Comparison of ENCODE assay signal across 19 cellular contexts in genomic region chr7:105101864-105102263, GRCh38.
DNase-seq lines count a peak whose midpoint lies in the region; ATAC-seq, FAIRE-seq and TF ChIP-seq lines count a peak whose summit lies in the region.
"Had no signal": no experiment of that assay in that cellular context is flagged by ENCODE, and none has a peak within 500 bp of the region (broad histone marks: within the 10 kb centered on the region; RNA-seq: fewer than 3 reads in every experiment).

No MANE protein-coding gene starts in this region.

- H2BK5ac ChIP-seq in H9 (ENCODE audit: insufficient read length, low read length): no peak overlapping the region

- no peaks in the 10 kb centered on the region for H3K9me3 ChIP-seq in GM12878 (replicated peaks; ENCODE audit: control insufficient read depth, insufficient read depth, low read length)
- H3K9me3 ChIP-seq in H9 (ENCODE audit: control insufficient read depth, low read depth, low read length): no peaks in the 10 kb centered on the region
- H3K9me3 ChIP-seq: testis had no signal

- SMC1A ChIA-PET in GM12878 (lab: Charles Lee; ENCODE audit: uncharacterized antibody, unreplicated experiment): interaction anchor here (0.6 to 2.0 kb wide), 10 partner anchors 8 to 383 kb away, joined by 3 to 6 read pairs (median 3); no protein-coding TSS in a partner anchor

- H2AFZ ChIP-seq in GM12878 (ENCODE audit: control insufficient read depth, low read depth, low read length) (no peak overlapping the region), H9 (ENCODE audit: low read length) (no peak overlapping the region)

- H4K8ac ChIP-seq in H9 (replicated peaks; ENCODE audit: insufficient read length, low read depth, low read length): no peak overlapping the region

- 0 out of 2 replicates have a peak overlapping the region, but pooled peaks have one; percentile 1 for H3K4me2 ChIP-seq in GM12878 (ENCODE audit: control insufficient read depth, insufficient read depth)
- no peak overlapping the region for H3K4me2 ChIP-seq in H9 (ENCODE audit: insufficient read depth, insufficient read length, low read length)

- no peaks in the 10 kb centered on the region for H3K79me1 ChIP-seq in H9 (ENCODE audit: insufficient read depth, low read depth, low read length, poor library complexity, severe bottlenecking)

- TF ChIP-seq EP300 in GM12878 (IDR thresholded peaks at IDR 0.05; ENCODE audit: borderline replicate concordance in 1 of 2, control insufficient read depth in 1 of 2, low read depth in 2 of 2, low read length in 2 of 2): no peak

- no peak overlapping the region for H2BK12ac ChIP-seq in H9 (ENCODE audit: insufficient read length, low read depth, low read length)

- H2BK20ac ChIP-seq in H9 (ENCODE audit: low read depth, low read length, poor library complexity, severe bottlenecking): no peak overlapping the region

- H4K20me1 ChIP-seq in GM12878 (ENCODE audit: control insufficient read depth, insufficient read depth) (no peaks in the 10 kb centered on the region), H9 (ENCODE audit: control insufficient read depth, insufficient read depth, insufficient read length) (no peaks in the 10 kb centered on the region)

- H3K79me2 ChIP-seq in GM12878 (ENCODE audit: control insufficient read depth, insufficient read depth, low read length): no peaks in the 10 kb centered on the region; the same call in none of the 2 replicates
- H3K79me2 ChIP-seq in H9 (ENCODE audit: insufficient read depth, low read length): no peaks in the 10 kb centered on the region

- in situ Hi-C loops in GM12878 (cut with MboI): no loop called here

- no peak overlapping the region for H3T11ph ChIP-seq in H9 (ENCODE audit: low read length)

- peak; percentile 16 for DNase-seq in GM10248 (ENCODE audit: extremely low spot score)
- DNase-seq in GM12878 (ENCODE audit: low read depth, low spot score): no peak
- DNase-seq in H9: no peak
- DNase-seq in DMS79 (lab: John Stamatoyannopoulos, UW): no peak
- DNase-seq in T-helper 2 cell: no peak
- DNase-seq: activated CD4-positive, alpha-beta memory T cell treated with anti-CD3 and anti-CD28 coated beads, Interleukin-2, amount 10 ng/mL, durations not matched to agents 7 days and 5 days; anterior cingulate cortex; COR-L47; H7; left cardiac atrium; NCI-H2171; NCI-H774; nucleus accumbens; stimulated activated CD4-positive, alpha-beta T cell treated with anti-CD3 and anti-CD28 coated beads, Interleukin-4, amount 100 ng/mL, for 1 hour; testis had no signal

- H2AK5ac ChIP-seq in H9 (ENCODE audit: insufficient read length, low read length): no peak overlapping the region

- no peak overlapping the region for H3K18ac ChIP-seq in H9 (ENCODE audit: insufficient read length, low read depth, low read length)

- RAD21 ChIA-PET in GM12878 (lab: Charles Lee; ENCODE audit: unreplicated experiment): interaction anchor here (1.2 to 5.5 kb wide), 2 partner anchors 119 to 180 kb away, joined by 3 to 44 read pairs; no protein-coding TSS in a partner anchor

- H2BK120ac ChIP-seq in H9 (ENCODE audit: low read depth, low read length, poor library complexity, severe bottlenecking): no peak overlapping the region

- intact Hi-C loops in GM12878 (cut with micrococcal nuclease; ENCODE audit: unreplicated experiment): loop anchor here (5.0 kb wide), 2 partner anchors 120 to 180 kb away; no protein-coding TSS in a partner anchor

- TF ChIP-seq POLR2A in GM12878 (IDR thresholded peaks at IDR 0.05; ENCODE audit: low read depth, low read length): no peak

- no peak for TF ChIP-seq RAD21 in GM12878 (IDR thresholded peaks at IDR 0.05; ENCODE audit: insufficient read depth, low read depth, low read length)

- H3K4me1 ChIP-seq in GM12878 (ENCODE audit: control insufficient read depth, insufficient read depth, low read length) (peaks cover 26% of the 10 kb centered on the region; the same call in 1 of the 2 replicates), H9 (ENCODE audit: insufficient read depth, low read length) (no peaks in the 10 kb centered on the region)

- BruUV-seq in GM12878 (replicated peaks; lab: Mats Ljungman, UMichigan): no TSS peak

- H2BK15ac ChIP-seq in H9 (ENCODE audit: low read depth, low read length): no peak overlapping the region

- H3K36me3 Mint-ChIP-seq in H9 (ENCODE audit: insufficient read depth in 1 of 3, low read depth in 3 of 3): peaks cover 12 to 50% (median 47%) of the 10 kb centered on the region in 3 experiments

- CTCF ChIA-PET in GM10248 (lab: Yijun Ruan, JAX): no interaction called here
- CTCF ChIA-PET in GM12878 (lab: Yijun Ruan, JAX): interaction anchor here (0.6 to 1.4 kb wide), 3 partner anchors 121 to 134 kb away, joined by 3 to 8 read pairs (median 3); no protein-coding TSS in a partner anchor

- no peaks in the 10 kb centered on the region for H3K27me3 ChIP-seq in GM12878 (replicated peaks in 1 of 2; ENCODE audit: control insufficient read depth in 2 of 2, insufficient read depth in 2 of 2, low read length in 1 of 2)
- no peaks in the 10 kb centered on the region for H3K27me3 ChIP-seq in H9 (ENCODE audit: insufficient read depth, low read length)
- H3K27me3 ChIP-seq: testis had no signal

- H3K27ac Mint-ChIP-seq in H9: no peak overlapping the region
- H3K27ac Mint-ChIP-seq: activated CD4-positive, alpha-beta memory T cell treated with anti-CD3 and anti-CD28 coated beads, Interleukin-2, amount 10 ng/mL, durations not matched to agents 7 days and 5 days had no signal

- H3K27me3 Mint-ChIP-seq in H9 (ENCODE audit: low read depth): no peaks in the 10 kb centered on the region
- H3K27me3 Mint-ChIP-seq: activated CD4-positive, alpha-beta memory T cell treated with anti-CD3 and anti-CD28 coated beads, Interleukin-2, amount 10 ng/mL, durations not matched to agents 7 days and 5 days; activated T-helper 17 cell treated with anti-CD3 and anti-CD28 coated beads, Interleukin-2, amount 50 U/mL, for 72 hours had no signal

- H3K23me2 ChIP-seq in H9 (ENCODE audit: insufficient read length, low read depth, low read length, poor library complexity, severe bottlenecking): no peaks in the 10 kb centered on the region

- no peaks in the 10 kb centered on the region for H3K9me3 Mint-ChIP-seq in H9
- H3K9me3 Mint-ChIP-seq: activated CD4-positive, alpha-beta memory T cell treated with anti-CD3 and anti-CD28 coated beads, Interleukin-2, amount 10 ng/mL, durations not matched to agents 7 days and 5 days; activated T-helper 17 cell treated with anti-CD3 and anti-CD28 coated beads, Interleukin-2, amount 50 U/mL, for 72 hours had no signal

- TF ChIP-seq CTCF in GM10248 (IDR thresholded peaks at IDR 0.05; ENCODE audit: control extremely low read depth, extremely low read depth, low read depth, missing control alignments): no peak
- TF ChIP-seq CTCF in GM12878 (IDR thresholded peaks at IDR 0.05 in 2 of 3, conservative IDR thresholded peaks at IDR 0.05 in 1 of 3; ENCODE audit: control insufficient read depth in 2 of 3, extremely low read depth in 1 of 3, insufficient read depth in 1 of 3, low read depth in 3 of 3, low read length in 3 of 3): no peak
- no peak for TF ChIP-seq CTCF in H9 (conservative IDR thresholded peaks at IDR 0.05)

- H3K4me3 Mint-ChIP-seq in H9: no peak overlapping the region
- H3K4me3 Mint-ChIP-seq: activated CD4-positive, alpha-beta memory T cell treated with anti-CD3 and anti-CD28 coated beads, Interleukin-2, amount 10 ng/mL, durations not matched to agents 7 days and 5 days; activated T-helper 17 cell treated with anti-CD3 and anti-CD28 coated beads, Interleukin-2, amount 50 U/mL, for 72 hours had no signal

- POLR2A ChIA-PET in GM10248 (lab: Yijun Ruan, JAX) (no interaction called here), GM12878 (lab: Charles Lee) (interaction anchor here (0.6 kb wide), 1 partner anchor 33 kb away, joined by 5 read pairs; no protein-coding TSS in a partner anchor)

- no peak overlapping the region for H4K91ac ChIP-seq in H9 (ENCODE audit: insufficient read length, low read depth, low read length)

- H3K4me3 ChIP-seq in GM12878: no peak overlapping the region
- H3K4me3 ChIP-seq: testis had no signal

- ATAC-seq in GM19351 (IDR thresholded peaks at IDR 0.05; ENCODE audit: unreplicated experiment) (peak; percentile 61), HG02981 (IDR thresholded peaks at IDR 0.05; ENCODE audit: unreplicated experiment) (peak; percentile 66), GM12878 (peak; percentile 80), HG03025 (IDR thresholded peaks at IDR 0.05; ENCODE audit: low FRiP score, unreplicated experiment) (no peak)
- ATAC-seq: activated T-helper 17 cell treated with anti-CD3 and anti-CD28 coated beads, Interleukin-2, amount 50 U/mL, for 72 hours; left cardiac atrium had no signal

- 96% methylated on average over 4 of the region's 4 CpGs for WGBS in GM12878 (ENCODE audit: insufficient coverage, insufficient replicate concordance, low lambda C conversion rate, missing lambda C conversion rate)
- no CpG with 5 or more reads among the region's 4 CpGs for WGBS in H9 (ENCODE audit: extremely low coverage, insufficient read length, low lambda C conversion rate)

- H3K23ac ChIP-seq in H9 (ENCODE audit: insufficient read length, low read depth, low read length): no peak overlapping the region

- no peak overlapping the region for H3K4ac ChIP-seq in H9 (ENCODE audit: low read depth, low read length)

- H4K5ac ChIP-seq in H9 (ENCODE audit: insufficient read length, low read depth, low read length): no peak overlapping the region

- peak; percentile 47 for FAIRE-seq in GM12878 (lab: Jason Lieb, UNC)

- H3K14ac ChIP-seq in H9 (ENCODE audit: insufficient read depth, low read length): no peak overlapping the region

- H3K9ac ChIP-seq in GM12878 (ENCODE audit: control insufficient read depth, insufficient read depth, low read length): no peak overlapping the region
- no peak overlapping the region for H3K9ac ChIP-seq in H9 (ENCODE audit: extremely low read depth, insufficient read length, low read length)

- peaks cover 4 to 21% of the 10 kb centered on the region in 2 experiments for H3K36me3 ChIP-seq in GM12878 (ENCODE audit: control insufficient read depth in 2 of 2, insufficient read depth in 2 of 2, low read length in 1 of 2)

- H3K27ac ChIP-seq in GM12878 (ENCODE audit: control insufficient read depth, insufficient read depth): no peak overlapping the region
- H3K27ac ChIP-seq in H9 (ENCODE audit: insufficient read length, low read depth, low read length): no peak overlapping the region
- H3K27ac ChIP-seq: testis had no signal

- H3K56ac ChIP-seq in H9 (ENCODE audit: insufficient read length, low read depth, low read length): no peak overlapping the region

- H3K4me1 Mint-ChIP-seq in H9: 0 out of 4 replicates have a peak, but pooled peaks cover 0 to 2% of the 10 kb centered on the region in 2 experiments

TF ChIP-seq in GM12878, 131 proteins besides CTCF, POLR2A, EP300 and RAD21:
- TF ChIP-seq ZNF24 (IDR thresholded peaks at IDR 0.05): peak; percentile 93
- TF ChIP-seq TARDBP (IDR thresholded peaks at IDR 0.05; ENCODE audit: borderline replicate concordance): no peak
- TF ChIP-seq ATF7 (IDR thresholded peaks at IDR 0.05; ENCODE audit: low read depth): peak; percentile 22; the same call in 1 of the 2 replicates
